Comparison of ENCODE assay signal across 8 cellular contexts in the genomic region with DNA sequence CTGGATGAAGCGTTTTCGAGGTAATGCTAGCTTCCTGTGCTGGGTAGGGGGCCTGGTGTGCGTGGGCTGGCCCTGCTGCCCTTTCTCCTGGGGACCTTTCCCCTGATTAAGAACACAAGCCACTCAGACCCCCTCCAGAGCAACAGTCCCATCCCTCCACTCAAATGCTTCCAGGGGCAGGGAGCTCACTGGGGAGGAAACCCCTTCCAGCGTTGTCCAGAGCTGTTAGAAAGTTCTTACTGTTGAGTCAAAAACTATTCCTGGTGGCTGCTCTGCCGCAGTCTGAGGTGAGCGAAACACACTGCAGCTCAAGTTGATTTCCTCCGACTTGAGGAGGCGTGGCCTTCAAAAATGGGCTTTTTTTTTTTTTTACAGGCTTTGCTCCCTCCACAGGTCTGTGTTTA. TPM values are rescaled to one million over a fixed set of nuclear protein-coding genes. Genes with fewer than 3 reads are reported as not detected.
DNase-seq lines count a peak whose midpoint lies in the region; ATAC-seq, FAIRE-seq and TF ChIP-seq lines count a peak whose summit lies in the region.

No MANE protein-coding gene starts in this region.

- FAIRE-seq in RCC 7860 (lab: Jason Lieb, UNC), result no peak

- H3K27ac Mint-ChIP-seq in natural killer cell, result peak overlapping the region; percentile 36 to 68
- no peak overlapping the region for H3K27ac Mint-ChIP-seq in natural killer cell treated with Interleukin-12 subunit alpha and Interleukin-12 subunit beta and Interleukin-15 and Interleukin-18, amount 100 ng/mL, for 72 hours
- peak overlapping the region; percentile 81 for H3K27ac Mint-ChIP-seq in neural crest cell (ENCODE audit: unreplicated experiment)
- no peak overlapping the region for H3K27ac Mint-ChIP-seq in CD14-positive monocyte

- H3K27ac ChIP-seq in angular gyrus (ENCODE audit: low read depth, low read length) (peak overlapping the region; percentile 97), vagina (peak overlapping the region; percentile 85)

- peaks cover 80% of the 10 kb centered on the region for H3K4me1 ChIP-seq in vagina

- peaks cover 28 to 69% of the 10 kb centered on the region in 2 donors for H3K4me1 Mint-ChIP-seq in natural killer cell
- peaks cover 20 to 32% of the 10 kb centered on the region in 2 donors for H3K4me1 Mint-ChIP-seq in natural killer cell treated with Interleukin-12 subunit alpha and Interleukin-12 subunit beta and Interleukin-15 and Interleukin-18, amount 100 ng/mL, for 72 hours (ENCODE audit: low read depth in 2 of 2)
- peaks cover 90% of the 10 kb centered on the region for H3K4me1 Mint-ChIP-seq in neural crest cell
- peaks cover 29% of the 10 kb centered on the region for H3K4me1 Mint-ChIP-seq in CD14-positive monocyte

- H3K36me3 Mint-ChIP-seq in natural killer cell (no peaks in the 10 kb centered on the region), neural crest cell (ENCODE audit: low read depth) (no peaks in the 10 kb centered on the region), CD14-positive monocyte (peaks cover 36 to 64% of the 10 kb centered on the region in 2 donors)
- H3K36me3 Mint-ChIP-seq in natural killer cell treated with Interleukin-12 subunit alpha and Interleukin-12 subunit beta and Interleukin-15 and Interleukin-18, amount 100 ng/mL, for 72 hours, result no peaks in the 10 kb centered on the region

- H3K4me3 ChIP-seq in vagina, result no peak overlapping the region

- no peak for TF ChIP-seq POLR2A in vagina (IDR thresholded peaks at IDR 0.05)

- peaks cover 0 to 17% of the 10 kb centered on the region in 2 donors for H3K36me3 ChIP-seq in vagina

- H3K9me3 ChIP-seq in vagina, result no peaks in the 10 kb centered on the region

- no peaks in the 10 kb centered on the region for H3K27me3 Mint-ChIP-seq in natural killer cell (ENCODE audit: low read depth in 2 of 2)
- no peaks in the 10 kb centered on the region for H3K27me3 Mint-ChIP-seq in natural killer cell treated with Interleukin-12 subunit alpha and Interleukin-12 subunit beta and Interleukin-15 and Interleukin-18, amount 100 ng/mL, for 72 hours
- H3K27me3 Mint-ChIP-seq in neural crest cell (ENCODE audit: low read depth), result no peaks in the 10 kb centered on the region
- H3K27me3 Mint-ChIP-seq in CD14-positive monocyte (ENCODE audit: low read depth in 3 of 3), result peaks cover 0 to 1% (median 1%) of the 10 kb centered on the region in 3 donors

- DNase-seq in natural killer cell (no peak), neural crest cell (ENCODE audit: low read depth, low spot score) (no peak), vagina (ENCODE audit: extremely low spot score in 2 of 2) (no peak), CD14-positive monocyte (ENCODE audit: low spot score) (no peak), RCC 7860 (ENCODE audit: low spot score) (no peak)
- DNase-seq in natural killer cell treated with Interleukin-12 subunit alpha and Interleukin-12 subunit beta and Interleukin-15 and Interleukin-18, amount 100 ng/mL, for 72 hours (ENCODE audit: low spot score), result no peak

- TF ChIP-seq CTCF in natural killer cell (IDR thresholded peaks at IDR 0.05) (no peak), neural crest cell (conservative IDR thresholded peaks at IDR 0.05) (no peak), vagina (IDR thresholded peaks at IDR 0.05) (no peak), CD14-positive monocyte (IDR thresholded peaks at IDR 0.05) (no peak)

- ATAC-seq in natural killer cell (no peak), GM18870 (IDR thresholded peaks at IDR 0.05; ENCODE audit: unreplicated experiment) (no peak)
- no peak for ATAC-seq in natural killer cell treated with Interleukin-12 subunit alpha and Interleukin-12 subunit beta and Interleukin-15 and Interleukin-18, amount 100 ng/mL, for 72 hours

- no peaks in the 10 kb centered on the region for H3K9me3 Mint-ChIP-seq in natural killer cell
- H3K9me3 Mint-ChIP-seq in natural killer cell treated with Interleukin-12 subunit alpha and Interleukin-12 subunit beta and Interleukin-15 and Interleukin-18, amount 100 ng/mL, for 72 hours, result no peaks in the 10 kb centered on the region
- H3K9me3 Mint-ChIP-seq in neural crest cell, result no peaks in the 10 kb centered on the region
- no peaks in the 10 kb centered on the region for H3K9me3 Mint-ChIP-seq in CD14-positive monocyte

- no peak overlapping the region for H3K4me3 Mint-ChIP-seq in natural killer cell
- H3K4me3 Mint-ChIP-seq in natural killer cell treated with Interleukin-12 subunit alpha and Interleukin-12 subunit beta and Interleukin-15 and Interleukin-18, amount 100 ng/mL, for 72 hours, result no peak overlapping the region
- peak overlapping the region; percentile 44 for H3K4me3 Mint-ChIP-seq in neural crest cell
- H3K4me3 Mint-ChIP-seq in CD14-positive monocyte, result no peak overlapping the region

- no peaks in the 10 kb centered on the region for H3K27me3 ChIP-seq in vagina

- intact Hi-C loops in natural killer cell (cut with micrococcal nuclease), result no loop called here
- intact Hi-C loops in vagina (cut with DNase I), result no loop called here
- intact Hi-C loops in CD14-positive monocyte (cut with micrococcal nuclease), result no loop called here

RNA-seq across cellular contexts. Expression of gene LDLRAP1, which starts 21.8 kb away (rescaled TPM):
- 10 to 100 TPM; 25.2 to 34.0 (median 27.4) TPM for total RNA-seq in natural killer cell
- 1 to 10 TPM; 2.4 to 4.1 TPM for total RNA-seq in natural killer cell treated with Interleukin-12 subunit alpha and Interleukin-12 subunit beta and Interleukin-15 and Interleukin-18, amount 100 ng/mL, for 72 hours
- total RNA-seq in neural crest cell, result 18.8 and 20.7 TPM in 2 replicates
- total RNA-seq in vagina, result 22.3 TPM
- polyA plus RNA-seq in CD14-positive monocyte, result 10 to 100 TPM; 14.6 to 18.5 TPM

RNA-seq across cellular contexts. Expression of gene MAN1C1, which starts 51.4 kb away (rescaled TPM):
- total RNA-seq in natural killer cell, result 1 to 10 TPM; 3.6 to 7.5 (median 7.1) TPM
- total RNA-seq in natural killer cell treated with Interleukin-12 subunit alpha and Interleukin-12 subunit beta and Interleukin-15 and Interleukin-18, amount 100 ng/mL, for 72 hours, result 1 to 10 TPM in 1 of 2 donors, under 1 TPM in 1; 0.88 to 2.5 TPM
- total RNA-seq in neural crest cell, result 19.8 and 22.6 TPM in 2 replicates
- total RNA-seq in vagina, result 31.4 TPM
- polyA plus RNA-seq in CD14-positive monocyte, result 1 to 10 TPM; 1.2 to 1.7 TPM

Comparison
In these comparisons a context has a peak if more than half of its experiments do, and no peak if none do; other contexts are left out.
1. H3K27ac Mint-ChIP-seq: peak in natural killer cell (2 of 2) and neural crest cell (single experiment); none in natural killer cell treated with Interleukin-12 subunit alpha and Interleukin-12 subunit beta and Interleukin-15 and Interleukin-18, amount 100 ng/mL, for 72 hours (0 of 2) and CD14-positive monocyte (0 of 7).